In genomic region chr11:76713499-76713898, GRCh38 we compare ENCODE assay signal across 23 cellular contexts. TPM values are rescaled to one million over a fixed set of nuclear protein-coding genes. Genes with fewer than 3 reads are reported as not detected.
"Had no signal": no experiment of that assay in that cellular context is flagged by ENCODE, and none has a peak within 500 bp of the region (broad histone marks: within the 10 kb centered on the region; RNA-seq: fewer than 3 reads in every experiment).

No MANE protein-coding gene starts in this region.

- H3K4me3 ChIP-seq: coronary artery, dorsolateral prefrontal cortex, esophagus muscularis mucosa, gastroesophageal sphincter, heart left ventricle, hepatocyte, left lung, lower lobe of right lung, mucosa of descending colon had no signal

- H3K4me1 Mint-ChIP-seq: immature natural killer cell had no signal

- FAIRE-seq: colon, endothelial cell of umbilical vein, frontal cortex had no signal

- DNase-seq: dermis blood vessel endothelial cell; dorsolateral prefrontal cortex; effector CD4-positive, alpha-beta T cell; effector memory CD4-positive, alpha-beta T cell; foreskin keratinocyte; heart left ventricle; hypothalamus; immature natural killer cell; islet precursor cell; left cardiac atrium; left lung; left ventricle myocardium superior; lower lobe of right lung; mesenchymal stem cell; mucosa of descending colon had no signal

- ATAC-seq: foreskin keratinocyte, gastroesophageal sphincter, heart left ventricle, left cardiac atrium, left lung, left ventricle myocardium superior, lower lobe of right lung, mucosa of descending colon had no signal

- H3K27me3 ChIP-seq: dorsolateral prefrontal cortex, esophagus muscularis mucosa, foreskin keratinocyte, heart left ventricle, hepatocyte, left lung had no signal

- H3K9me3 Mint-ChIP-seq: immature natural killer cell, mesothelial cell of epicardium had no signal

- H3K27ac ChIP-seq: coronary artery, dorsolateral prefrontal cortex, esophagus muscularis mucosa, foreskin keratinocyte, gastroesophageal sphincter, heart left ventricle, hepatocyte, left lung, lower lobe of right lung had no signal

- H3K36me3 ChIP-seq: esophagus muscularis mucosa, gastroesophageal sphincter, heart left ventricle, left lung, lower lobe of right lung had no signal

- H3K4me1 ChIP-seq: esophagus muscularis mucosa, foreskin keratinocyte, gastroesophageal sphincter, heart left ventricle, left lung, lower lobe of right lung had no signal

- H3K9me3 ChIP-seq: esophagus muscularis mucosa, gastroesophageal sphincter, heart left ventricle, left lung, lower lobe of right lung, mucosa of descending colon had no signal

- H3K36me3 Mint-ChIP-seq: immature natural killer cell, mesothelial cell of epicardium had no signal

- H3K79me2 ChIP-seq: hepatocyte had no signal

- H3K4me2 ChIP-seq: hepatocyte had no signal

- H2AFZ ChIP-seq: hepatocyte had no signal

- H3K4me3 Mint-ChIP-seq: immature natural killer cell, mesothelial cell of epicardium had no signal

- H3K27ac Mint-ChIP-seq: immature natural killer cell, mesothelial cell of epicardium had no signal

RNA-seq across cellular contexts. Expression of gene LRRC32, which starts 43.0 kb away (rescaled TPM):
- total RNA-seq: foreskin keratinocyte had no signal
